In the genomic region with DNA sequence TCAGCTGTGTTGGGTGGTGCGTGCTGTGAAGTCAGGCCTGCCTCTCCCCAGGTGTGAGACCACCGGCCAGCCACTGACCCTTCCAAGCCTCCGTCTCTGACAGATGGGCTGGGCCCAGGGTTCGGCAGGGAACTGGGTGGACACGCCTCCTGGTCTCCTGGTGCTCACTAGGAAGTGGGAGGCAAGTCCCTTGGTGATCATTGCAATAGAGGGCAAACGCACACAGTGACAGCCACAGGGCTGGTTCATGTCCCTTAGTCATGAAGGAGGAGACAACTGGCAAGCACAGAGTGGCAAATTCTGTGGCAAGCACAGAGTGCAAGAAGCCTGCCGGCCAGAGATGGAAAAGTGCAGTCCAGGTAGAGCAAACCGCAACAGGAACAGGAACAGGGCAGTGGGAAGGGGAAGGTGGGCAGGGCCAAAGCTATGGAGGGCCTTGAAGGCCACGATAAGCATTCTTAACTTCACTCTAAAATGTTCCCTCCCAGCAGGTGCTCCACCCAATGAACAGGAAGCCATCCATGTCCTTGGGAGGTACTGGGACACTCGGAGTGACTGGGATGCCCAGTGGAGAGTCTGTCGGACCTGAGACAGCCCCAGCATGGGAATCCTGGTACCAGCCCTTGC, we compare ENCODE assay signal across 19 cellular contexts. TPM values are rescaled to one million over a fixed set of nuclear protein-coding genes. Genes with fewer than 3 reads are reported as not detected.
DNase-seq lines count a peak whose midpoint lies in the region; TF ChIP-seq lines count a peak whose summit lies in the region.
"Had no signal": no experiment of that assay in that cellular context is flagged by ENCODE, and none has a peak within 500 bp of the region (broad histone marks: within the 10 kb centered on the region; RNA-seq: fewer than 3 reads in every experiment).

No MANE protein-coding gene starts in this region.

- H4K20me1 ChIP-seq in H9 (ENCODE audit: control insufficient read depth, insufficient read depth, insufficient read length), result peaks cover 3% of the 10 kb centered on the region

- H3K18ac ChIP-seq in H9 (ENCODE audit: insufficient read length, low read depth, low read length), result no peak overlapping the region

- no peak overlapping the region for H2AK5ac ChIP-seq in H9 (ENCODE audit: insufficient read length, low read length)

- H3K4me3 Mint-ChIP-seq in H9 (no peak overlapping the region), endothelial cell (ENCODE audit: unreplicated experiment) (no peak overlapping the region), nephron progenitor cell (no peak overlapping the region)

- H3K9ac ChIP-seq in H9 (ENCODE audit: extremely low read depth, insufficient read length, low read length), result no peak overlapping the region

- H3K36me3 Mint-ChIP-seq in H9 (ENCODE audit: insufficient read depth in 1 of 3, low read depth in 3 of 3) (peaks cover 0 to 3% (median 0%) of the 10 kb centered on the region in 3 experiments; a peak in 3 of 7 replicates), endothelial cell (ENCODE audit: low read depth, unreplicated experiment) (no peaks in the 10 kb centered on the region), nephron progenitor cell (ENCODE audit: low read depth) (peaks cover 12% of the 10 kb centered on the region)

- no peak overlapping the region for H3K4me2 ChIP-seq in H9 (ENCODE audit: insufficient read depth, insufficient read length, low read length)

- no peak overlapping the region for H4K91ac ChIP-seq in H9 (ENCODE audit: insufficient read length, low read depth, low read length)

- no peak overlapping the region for H3K23ac ChIP-seq in H9 (ENCODE audit: insufficient read length, low read depth, low read length)

- no peaks in the 10 kb centered on the region for H3K9me3 ChIP-seq in H9 (ENCODE audit: control insufficient read depth, low read depth, low read length)
- no peaks in the 10 kb centered on the region for H3K9me3 ChIP-seq in right atrium auricular region
- H3K9me3 ChIP-seq: ascending aorta, BE2C, tibial nerve had no signal

- DNase-seq in CD1c-positive myeloid dendritic cell (ENCODE audit: extremely low spot score) (peak; percentile 61), H9 (no peak), endothelial cell (ENCODE audit: low spot score) (no peak), nephron progenitor cell (no peak), HuH-7.5 (ENCODE audit: low spot score) (no peak), right atrium auricular region (ENCODE audit: low spot score) (no peak), SW480 (ENCODE audit: low spot score) (no peak)
- DNase-seq: BE2C; DMS153; foreskin keratinocyte; IMR-90; left cardiac atrium; NCI-H1048; NCI-H748 treated with DMSO at 0.1 percent for 48 hours; stimulated activated CD4-positive, alpha-beta T cell treated with anti-CD3 and anti-CD28 coated beads, Interleukin-12 subunit alpha, Interleukin-12 subunit beta, amount 100 ng/mL, for 4 hours; stimulated activated naive CD4-positive, alpha-beta T cell treated with Interleukin-2 at 50 U/mL for 16 hours had no signal

- no peak overlapping the region for H2BK120ac ChIP-seq in H9 (ENCODE audit: low read depth, low read length, poor library complexity, severe bottlenecking)

- no peaks in the 10 kb centered on the region for H3K79me1 ChIP-seq in H9 (ENCODE audit: insufficient read depth, low read depth, low read length, poor library complexity, severe bottlenecking)

- no peak overlapping the region for H3T11ph ChIP-seq in H9 (ENCODE audit: low read length)

- H4K8ac ChIP-seq in H9 (replicated peaks; ENCODE audit: insufficient read length, low read depth, low read length), result no peak overlapping the region

- no peak overlapping the region for H3K4ac ChIP-seq in H9 (ENCODE audit: low read depth, low read length)

- no peak overlapping the region for H4K5ac ChIP-seq in H9 (ENCODE audit: insufficient read length, low read depth, low read length)

- no peaks in the 10 kb centered on the region for H3K27me3 ChIP-seq in H9 (ENCODE audit: insufficient read depth, low read length)
- no peaks in the 10 kb centered on the region for H3K27me3 ChIP-seq in right atrium auricular region
- H3K27me3 ChIP-seq: ascending aorta, BE2C, foreskin keratinocyte, tibial nerve had no signal

- no peaks in the 10 kb centered on the region for H3K23me2 ChIP-seq in H9 (ENCODE audit: insufficient read length, low read depth, low read length, poor library complexity, severe bottlenecking)

- no peak overlapping the region for H2BK5ac ChIP-seq in H9 (ENCODE audit: insufficient read length, low read length)

- H3K36me3 ChIP-seq in right atrium auricular region, result no peaks in the 10 kb centered on the region
- H3K36me3 ChIP-seq: ascending aorta, BE2C, tibial nerve had no signal

- no peak overlapping the region for H2BK20ac ChIP-seq in H9 (ENCODE audit: low read depth, low read length, poor library complexity, severe bottlenecking)

- H3K27me3 Mint-ChIP-seq in H9 (ENCODE audit: low read depth) (no peaks in the 10 kb centered on the region), endothelial cell (ENCODE audit: unreplicated experiment) (peaks cover 2% of the 10 kb centered on the region), nephron progenitor cell (ENCODE audit: low read depth, poor library complexity) (no peaks in the 10 kb centered on the region)

- H3K4me1 Mint-ChIP-seq in H9 (peaks cover 61 to 63% of the 10 kb centered on the region in 2 experiments), endothelial cell (ENCODE audit: unreplicated experiment) (peaks cover 21% of the 10 kb centered on the region), nephron progenitor cell (peaks cover 38% of the 10 kb centered on the region)

- no peak overlapping the region for H2BK15ac ChIP-seq in H9 (ENCODE audit: low read depth, low read length)

- H3K9me3 Mint-ChIP-seq in H9 (no peaks in the 10 kb centered on the region), endothelial cell (ENCODE audit: unreplicated experiment) (no peaks in the 10 kb centered on the region), nephron progenitor cell (no peaks in the 10 kb centered on the region)

- H3K27ac ChIP-seq in H9 (ENCODE audit: insufficient read length, low read depth, low read length) (no peak overlapping the region), right atrium auricular region (no peak overlapping the region)
- H3K27ac ChIP-seq: ascending aorta, foreskin keratinocyte, tibial nerve had no signal

- H3K4me1 ChIP-seq in H9 (ENCODE audit: insufficient read depth, low read length), result peaks cover 9% of the 10 kb centered on the region; the same call in 1 of the 2 replicates
- H3K4me1 ChIP-seq in right atrium auricular region, result peaks cover 0 to 77% of the 10 kb centered on the region in 2 donors
- H3K4me1 ChIP-seq: BE2C, foreskin keratinocyte had no signal

- no peak overlapping the region for H2AFZ ChIP-seq in H9 (ENCODE audit: low read length)

- no peak overlapping the region for H3K56ac ChIP-seq in H9 (ENCODE audit: insufficient read length, low read depth, low read length)

- no peak overlapping the region for H2BK12ac ChIP-seq in H9 (ENCODE audit: insufficient read length, low read depth, low read length)

- H3K79me2 ChIP-seq in H9 (ENCODE audit: insufficient read depth, low read length), result peaks cover 82% of the 10 kb centered on the region

- WGBS in H9 (ENCODE audit: extremely low coverage, insufficient read length, low lambda C conversion rate), result no CpG with 5 or more reads among the region's 11 CpGs

- H3K14ac ChIP-seq in H9 (ENCODE audit: insufficient read depth, low read length), result peak overlapping the region; percentile 37; the same call in 1 of the 2 replicates

- H3K27ac Mint-ChIP-seq in H9 (peak overlapping the region in 2 of 3 experiments; percentile 12 to 57; a peak in 3 of 7 replicates), endothelial cell (ENCODE audit: unreplicated experiment) (peak overlapping the region; percentile 31), nephron progenitor cell (peak overlapping the region; percentile 80)

- no peak overlapping the region for H3K4me3 ChIP-seq in right atrium auricular region
- H3K4me3 ChIP-seq: ascending aorta, tibial nerve had no signal

- TF ChIP-seq CTCF in H9 (conservative IDR thresholded peaks at IDR 0.05) (no peak), endothelial cell (IDR thresholded peaks at IDR 0.05; ENCODE audit: unreplicated experiment) (no peak), nephron progenitor cell (IDR thresholded peaks at IDR 0.05) (no peak), right atrium auricular region (IDR thresholded peaks at IDR 0.05) (no peak)

RNA-seq across cellular contexts. Expression of a gene that starts 21.9 kb away (rescaled TPM):
- total RNA-seq in H9 (2021) (182 and 192 TPM in 2 replicates), endothelial cell (ENCODE audit: unreplicated experiment) (122 TPM), right atrium auricular region (10 to 100 TPM; 42.2 to 57.4 TPM)

RNA-seq across cellular contexts. Expression of a gene that starts 59.7 kb away (rescaled TPM):
- total RNA-seq in H9 (2021) (not detected in 2 replicates), endothelial cell (ENCODE audit: unreplicated experiment) (not detected), right atrium auricular region (not detected)
- total RNA-seq: activated CD8-positive, alpha-beta memory T cell treated with anti-CD3 and anti-CD28 coated beads for 36 hours; ascending aorta; foreskin keratinocyte; IMR-90; left cardiac atrium; tibial nerve had no signal
